Comparison of ENCODE assay signal across 1 cellular context in genomic region chr6:44110005-44110681, GRCh38.
TF ChIP-seq lines count a peak whose summit lies in the region.

No MANE protein-coding gene starts in this region.

TF ChIP-seq in H1, 55 proteins besides CTCF, POLR2A, EP300 and RAD21:
- no peak for TF ChIP-seq KDM4A (IDR thresholded peaks at IDR 0.05; ENCODE audit: low read depth, low read length, severe bottlenecking)
- TF ChIP-seq, protein P1, sequence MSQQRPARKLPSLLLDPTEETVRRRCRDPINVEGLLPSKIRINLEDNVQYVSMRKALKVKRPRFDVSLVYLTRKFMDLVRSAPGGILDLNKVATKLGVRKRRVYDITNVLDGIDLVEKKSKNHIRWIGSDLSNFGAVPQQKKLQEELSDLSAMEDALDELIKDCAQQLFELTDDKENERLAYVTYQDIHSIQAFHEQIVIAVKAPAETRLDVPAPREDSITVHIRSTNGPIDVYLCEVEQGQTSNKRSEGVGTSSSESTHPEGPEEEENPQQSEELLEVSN (IDR thresholded peaks at IDR 0.05): no peak
- no peak for TF ChIP-seq RBBP5 (IDR thresholded peaks at IDR 0.05; ENCODE audit: borderline replicate concordance, low read depth, low read length)
- TF ChIP-seq, protein P2, sequence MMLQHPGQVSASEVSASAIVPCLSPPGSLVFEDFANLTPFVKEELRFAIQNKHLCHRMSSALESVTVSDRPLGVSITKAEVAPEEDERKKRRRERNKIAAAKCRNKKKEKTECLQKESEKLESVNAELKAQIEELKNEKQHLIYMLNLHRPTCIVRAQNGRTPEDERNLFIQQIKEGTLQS (IDR thresholded peaks at IDR 0.05; ENCODE audit: insufficient read depth, low read depth, low read length): no peak
- no peak for TF ChIP-seq TEAD4 (IDR thresholded peaks at IDR 0.05; ENCODE audit: low read depth, low read length)
- TF ChIP-seq, protein P3, sequence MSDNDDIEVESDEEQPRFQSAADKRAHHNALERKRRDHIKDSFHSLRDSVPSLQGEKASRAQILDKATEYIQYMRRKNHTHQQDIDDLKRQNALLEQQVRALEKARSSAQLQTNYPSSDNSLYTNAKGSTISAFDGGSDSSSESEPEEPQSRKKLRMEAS (IDR thresholded peaks at IDR 0.05): no peak
- TF ChIP-seq, protein P4, sequence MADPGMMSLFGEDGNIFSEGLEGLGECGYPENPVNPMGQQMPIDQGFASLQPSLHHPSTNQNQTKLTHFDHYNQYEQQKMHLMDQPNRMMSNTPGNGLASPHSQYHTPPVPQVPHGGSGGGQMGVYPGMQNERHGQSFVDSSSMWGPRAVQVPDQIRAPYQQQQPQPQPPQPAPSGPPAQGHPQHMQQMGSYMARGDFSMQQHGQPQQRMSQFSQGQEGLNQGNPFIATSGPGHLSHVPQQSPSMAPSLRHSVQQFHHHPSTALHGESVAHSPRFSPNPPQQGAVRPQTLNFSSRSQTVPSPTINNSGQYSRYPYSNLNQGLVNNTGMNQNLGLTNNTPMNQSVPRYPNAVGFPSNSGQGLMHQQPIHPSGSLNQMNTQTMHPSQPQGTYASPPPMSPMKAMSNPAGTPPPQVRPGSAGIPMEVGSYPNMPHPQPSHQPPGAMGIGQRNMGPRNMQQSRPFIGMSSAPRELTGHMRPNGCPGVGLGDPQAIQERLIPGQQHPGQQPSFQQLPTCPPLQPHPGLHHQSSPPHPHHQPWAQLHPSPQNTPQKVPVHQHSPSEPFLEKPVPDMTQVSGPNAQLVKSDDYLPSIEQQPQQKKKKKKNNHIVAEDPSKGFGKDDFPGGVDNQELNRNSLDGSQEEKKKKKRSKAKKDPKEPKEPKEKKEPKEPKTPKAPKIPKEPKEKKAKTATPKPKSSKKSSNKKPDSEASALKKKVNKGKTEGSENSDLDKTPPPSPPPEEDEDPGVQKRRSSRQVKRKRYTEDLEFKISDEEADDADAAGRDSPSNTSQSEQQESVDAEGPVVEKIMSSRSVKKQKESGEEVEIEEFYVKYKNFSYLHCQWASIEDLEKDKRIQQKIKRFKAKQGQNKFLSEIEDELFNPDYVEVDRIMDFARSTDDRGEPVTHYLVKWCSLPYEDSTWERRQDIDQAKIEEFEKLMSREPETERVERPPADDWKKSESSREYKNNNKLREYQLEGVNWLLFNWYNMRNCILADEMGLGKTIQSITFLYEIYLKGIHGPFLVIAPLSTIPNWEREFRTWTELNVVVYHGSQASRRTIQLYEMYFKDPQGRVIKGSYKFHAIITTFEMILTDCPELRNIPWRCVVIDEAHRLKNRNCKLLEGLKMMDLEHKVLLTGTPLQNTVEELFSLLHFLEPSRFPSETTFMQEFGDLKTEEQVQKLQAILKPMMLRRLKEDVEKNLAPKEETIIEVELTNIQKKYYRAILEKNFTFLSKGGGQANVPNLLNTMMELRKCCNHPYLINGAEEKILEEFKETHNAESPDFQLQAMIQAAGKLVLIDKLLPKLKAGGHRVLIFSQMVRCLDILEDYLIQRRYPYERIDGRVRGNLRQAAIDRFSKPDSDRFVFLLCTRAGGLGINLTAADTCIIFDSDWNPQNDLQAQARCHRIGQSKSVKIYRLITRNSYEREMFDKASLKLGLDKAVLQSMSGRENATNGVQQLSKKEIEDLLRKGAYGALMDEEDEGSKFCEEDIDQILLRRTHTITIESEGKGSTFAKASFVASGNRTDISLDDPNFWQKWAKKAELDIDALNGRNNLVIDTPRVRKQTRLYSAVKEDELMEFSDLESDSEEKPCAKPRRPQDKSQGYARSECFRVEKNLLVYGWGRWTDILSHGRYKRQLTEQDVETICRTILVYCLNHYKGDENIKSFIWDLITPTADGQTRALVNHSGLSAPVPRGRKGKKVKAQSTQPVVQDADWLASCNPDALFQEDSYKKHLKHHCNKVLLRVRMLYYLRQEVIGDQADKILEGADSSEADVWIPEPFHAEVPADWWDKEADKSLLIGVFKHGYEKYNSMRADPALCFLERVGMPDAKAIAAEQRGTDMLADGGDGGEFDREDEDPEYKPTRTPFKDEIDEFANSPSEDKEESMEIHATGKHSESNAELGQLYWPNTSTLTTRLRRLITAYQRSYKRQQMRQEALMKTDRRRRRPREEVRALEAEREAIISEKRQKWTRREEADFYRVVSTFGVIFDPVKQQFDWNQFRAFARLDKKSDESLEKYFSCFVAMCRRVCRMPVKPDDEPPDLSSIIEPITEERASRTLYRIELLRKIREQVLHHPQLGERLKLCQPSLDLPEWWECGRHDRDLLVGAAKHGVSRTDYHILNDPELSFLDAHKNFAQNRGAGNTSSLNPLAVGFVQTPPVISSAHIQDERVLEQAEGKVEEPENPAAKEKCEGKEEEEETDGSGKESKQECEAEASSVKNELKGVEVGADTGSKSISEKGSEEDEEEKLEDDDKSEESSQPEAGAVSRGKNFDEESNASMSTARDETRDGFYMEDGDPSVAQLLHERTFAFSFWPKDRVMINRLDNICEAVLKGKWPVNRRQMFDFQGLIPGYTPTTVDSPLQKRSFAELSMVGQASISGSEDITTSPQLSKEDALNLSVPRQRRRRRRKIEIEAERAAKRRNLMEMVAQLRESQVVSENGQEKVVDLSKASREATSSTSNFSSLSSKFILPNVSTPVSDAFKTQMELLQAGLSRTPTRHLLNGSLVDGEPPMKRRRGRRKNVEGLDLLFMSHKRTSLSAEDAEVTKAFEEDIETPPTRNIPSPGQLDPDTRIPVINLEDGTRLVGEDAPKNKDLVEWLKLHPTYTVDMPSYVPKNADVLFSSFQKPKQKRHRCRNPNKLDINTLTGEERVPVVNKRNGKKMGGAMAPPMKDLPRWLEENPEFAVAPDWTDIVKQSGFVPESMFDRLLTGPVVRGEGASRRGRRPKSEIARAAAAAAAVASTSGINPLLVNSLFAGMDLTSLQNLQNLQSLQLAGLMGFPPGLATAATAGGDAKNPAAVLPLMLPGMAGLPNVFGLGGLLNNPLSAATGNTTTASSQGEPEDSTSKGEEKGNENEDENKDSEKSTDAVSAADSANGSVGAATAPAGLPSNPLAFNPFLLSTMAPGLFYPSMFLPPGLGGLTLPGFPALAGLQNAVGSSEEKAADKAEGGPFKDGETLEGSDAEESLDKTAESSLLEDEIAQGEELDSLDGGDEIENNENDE (IDR thresholded peaks at IDR 0.05; ENCODE audit: insufficient replicate concordance, low read length): no peak
